1 cellular context compared by ENCODE assay signal in the genomic region with DNA sequence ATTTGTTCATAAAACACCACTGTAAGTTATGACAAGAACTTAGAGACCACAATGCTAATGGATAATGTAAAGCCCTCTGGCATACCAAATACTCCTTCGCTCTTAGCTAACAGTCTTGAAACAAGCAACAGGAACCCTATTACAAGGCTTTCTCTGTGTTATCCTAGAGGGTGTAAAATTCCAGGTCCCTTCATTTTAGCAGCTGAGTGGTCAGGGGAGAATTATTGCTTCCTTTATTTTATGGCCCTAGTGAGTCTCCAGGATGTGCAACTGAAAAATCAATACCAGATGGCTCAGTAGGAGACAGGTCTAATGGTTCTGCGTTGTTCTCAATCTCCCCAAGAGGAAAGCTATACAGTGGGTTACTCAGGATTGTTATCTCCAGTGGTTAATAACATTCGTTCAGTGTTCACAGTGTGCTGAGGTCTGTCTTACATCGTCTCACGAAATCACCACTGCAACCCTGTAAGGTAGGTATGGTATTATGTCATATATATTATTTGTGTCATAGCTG.
A peak's percentile ranks its signal among the peaks of the same experiment; 100 is the strongest.
TF ChIP-seq lines count a peak whose summit lies in the region.

No MANE protein-coding gene starts in this region.

TF ChIP-seq in HEK293, 187 proteins besides CTCF, POLR2A, EP300 and RAD21 (continued from another document and continues in another):
- TF ChIP-seq ZNF561 (tag by site-specific recombination; IDR thresholded peaks at IDR 0.05; ENCODE audit: borderline replicate concordance), result peak; percentile 77; the same call in 1 of the 2 replicates
- TF ChIP-seq ZNF423 (tag by site-specific recombination; IDR thresholded peaks at IDR 0.05), result peak; percentile 59; the same call in 1 of the 2 replicates
- no peak for TF ChIP-seq ZNF391 (tag by site-specific recombination; IDR thresholded peaks at IDR 0.05; ENCODE audit: borderline replicate concordance, low read depth)
- no peak for TF ChIP-seq ZNF175 (tag by site-specific recombination; IDR thresholded peaks at IDR 0.05)
- no peak for TF ChIP-seq ZNF529 (tag by site-specific recombination; IDR thresholded peaks at IDR 0.05; ENCODE audit: insufficient replicate concordance)
- TF ChIP-seq ZNF677 (tag by site-specific recombination; IDR thresholded peaks at IDR 0.05), result no peak
- no peak for TF ChIP-seq ZNF184 (tag by site-specific recombination; IDR thresholded peaks at IDR 0.05)
- TF ChIP-seq OVOL3 (tag by site-specific recombination; IDR thresholded peaks at IDR 0.05), result 0 out of 2 replicates have a peak, but pooled peaks have one; percentile 54
- TF ChIP-seq, protein P1, sequence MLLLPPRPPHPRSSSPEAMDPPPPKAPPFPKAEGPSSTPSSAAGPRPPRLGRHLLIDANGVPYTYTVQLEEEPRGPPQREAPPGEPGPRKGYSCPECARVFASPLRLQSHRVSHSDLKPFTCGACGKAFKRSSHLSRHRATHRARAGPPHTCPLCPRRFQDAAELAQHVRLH (tag by site-specific recombination; IDR thresholded peaks at IDR 0.05), result peak; percentile 90; the same call in 1 of the 2 replicates
- 0 out of 2 replicates have a peak, but pooled peaks have one; percentile 30 for TF ChIP-seq GFI1B (tag by site-specific recombination; IDR thresholded peaks at IDR 0.05)
- TF ChIP-seq ZNF621 (tag by site-specific recombination; IDR thresholded peaks at IDR 0.05), result no peak
- TF ChIP-seq, protein P2, sequence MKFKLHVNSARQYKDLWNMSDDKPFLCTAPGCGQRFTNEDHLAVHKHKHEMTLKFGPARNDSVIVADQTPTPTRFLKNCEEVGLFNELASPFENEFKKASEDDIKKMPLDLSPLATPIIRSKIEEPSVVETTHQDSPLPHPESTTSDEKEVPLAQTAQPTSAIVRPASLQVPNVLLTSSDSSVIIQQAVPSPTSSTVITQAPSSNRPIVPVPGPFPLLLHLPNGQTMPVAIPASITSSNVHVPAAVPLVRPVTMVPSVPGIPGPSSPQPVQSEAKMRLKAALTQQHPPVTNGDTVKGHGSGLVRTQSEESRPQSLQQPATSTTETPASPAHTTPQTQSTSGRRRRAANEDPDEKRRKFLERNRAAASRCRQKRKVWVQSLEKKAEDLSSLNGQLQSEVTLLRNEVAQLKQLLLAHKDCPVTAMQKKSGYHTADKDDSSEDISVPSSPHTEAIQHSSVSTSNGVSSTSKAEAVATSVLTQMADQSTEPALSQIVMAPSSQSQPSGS (tag by site-specific recombination; IDR thresholded peaks at IDR 0.05; ENCODE audit: low read depth), result peak; percentile 14; the same call in 1 of the 2 replicates
- TF ChIP-seq, protein P3, sequence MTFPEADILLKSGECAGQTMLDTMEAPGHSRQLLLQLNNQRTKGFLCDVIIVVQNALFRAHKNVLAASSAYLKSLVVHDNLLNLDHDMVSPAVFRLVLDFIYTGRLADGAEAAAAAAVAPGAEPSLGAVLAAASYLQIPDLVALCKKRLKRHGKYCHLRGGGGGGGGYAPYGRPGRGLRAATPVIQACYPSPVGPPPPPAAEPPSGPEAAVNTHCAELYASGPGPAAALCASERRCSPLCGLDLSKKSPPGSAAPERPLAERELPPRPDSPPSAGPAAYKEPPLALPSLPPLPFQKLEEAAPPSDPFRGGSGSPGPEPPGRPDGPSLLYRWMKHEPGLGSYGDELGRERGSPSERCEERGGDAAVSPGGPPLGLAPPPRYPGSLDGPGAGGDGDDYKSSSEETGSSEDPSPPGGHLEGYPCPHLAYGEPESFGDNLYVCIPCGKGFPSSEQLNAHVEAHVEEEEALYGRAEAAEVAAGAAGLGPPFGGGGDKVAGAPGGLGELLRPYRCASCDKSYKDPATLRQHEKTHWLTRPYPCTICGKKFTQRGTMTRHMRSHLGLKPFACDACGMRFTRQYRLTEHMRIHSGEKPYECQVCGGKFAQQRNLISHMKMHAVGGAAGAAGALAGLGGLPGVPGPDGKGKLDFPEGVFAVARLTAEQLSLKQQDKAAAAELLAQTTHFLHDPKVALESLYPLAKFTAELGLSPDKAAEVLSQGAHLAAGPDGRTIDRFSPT (tag by site-specific recombination; IDR thresholded peaks at IDR 0.05), result peak; percentile 56; the same call in 1 of the 2 replicates
- TF ChIP-seq, protein P4, sequence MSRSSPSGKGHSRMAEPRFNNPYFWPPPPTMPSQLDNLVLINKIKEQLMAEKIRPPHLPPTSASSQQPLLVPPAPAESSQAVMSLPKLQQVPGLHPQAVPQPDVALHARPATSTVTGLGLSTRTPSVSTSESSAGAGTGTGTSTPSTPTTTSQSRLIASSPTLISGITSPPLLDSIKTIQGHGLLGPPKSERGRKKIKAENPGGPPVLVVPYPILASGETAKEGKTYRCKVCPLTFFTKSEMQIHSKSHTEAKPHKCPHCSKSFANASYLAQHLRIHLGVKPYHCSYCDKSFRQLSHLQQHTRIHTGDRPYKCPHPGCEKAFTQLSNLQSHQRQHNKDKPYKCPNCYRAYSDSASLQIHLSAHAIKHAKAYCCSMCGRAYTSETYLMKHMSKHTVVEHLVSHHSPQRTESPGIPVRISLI (tag by site-specific recombination; IDR thresholded peaks at IDR 0.05), result no peak
- TF ChIP-seq, protein P5, sequence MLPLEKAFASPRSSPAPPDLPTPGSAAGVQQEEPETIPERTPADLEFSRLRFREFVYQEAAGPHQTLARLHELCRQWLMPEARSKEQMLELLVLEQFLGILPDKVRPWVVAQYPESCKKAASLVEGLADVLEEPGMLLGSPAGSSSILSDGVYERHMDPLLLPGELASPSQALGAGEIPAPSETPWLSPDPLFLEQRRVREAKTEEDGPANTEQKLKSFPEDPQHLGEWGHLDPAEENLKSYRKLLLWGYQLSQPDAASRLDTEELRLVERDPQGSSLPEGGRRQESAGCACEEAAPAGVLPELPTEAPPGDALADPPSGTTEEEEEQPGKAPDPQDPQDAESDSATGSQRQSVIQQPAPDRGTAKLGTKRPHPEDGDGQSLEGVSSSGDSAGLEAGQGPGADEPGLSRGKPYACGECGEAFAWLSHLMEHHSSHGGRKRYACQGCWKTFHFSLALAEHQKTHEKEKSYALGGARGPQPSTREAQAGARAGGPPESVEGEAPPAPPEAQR (tag by site-specific recombination; IDR thresholded peaks at IDR 0.05), result no peak
- no peak for TF ChIP-seq ZNF433 (tag by site-specific recombination; IDR thresholded peaks at IDR 0.05; ENCODE audit: low read depth)
- peak; percentile 78 for TF ChIP-seq SP7 (tag by site-specific recombination; IDR thresholded peaks at IDR 0.05)
- peak; percentile 67 for TF ChIP-seq ZBTB21 (tag by site-specific recombination; IDR thresholded peaks at IDR 0.05)
- TF ChIP-seq ZBTB20 (tag by site-specific recombination; IDR thresholded peaks at IDR 0.05), result no peak
- peak; percentile 90 for TF ChIP-seq TRIM28 (IDR thresholded peaks at IDR 0.05; ENCODE audit: borderline replicate concordance, low read length)
- TF ChIP-seq, protein P6, sequence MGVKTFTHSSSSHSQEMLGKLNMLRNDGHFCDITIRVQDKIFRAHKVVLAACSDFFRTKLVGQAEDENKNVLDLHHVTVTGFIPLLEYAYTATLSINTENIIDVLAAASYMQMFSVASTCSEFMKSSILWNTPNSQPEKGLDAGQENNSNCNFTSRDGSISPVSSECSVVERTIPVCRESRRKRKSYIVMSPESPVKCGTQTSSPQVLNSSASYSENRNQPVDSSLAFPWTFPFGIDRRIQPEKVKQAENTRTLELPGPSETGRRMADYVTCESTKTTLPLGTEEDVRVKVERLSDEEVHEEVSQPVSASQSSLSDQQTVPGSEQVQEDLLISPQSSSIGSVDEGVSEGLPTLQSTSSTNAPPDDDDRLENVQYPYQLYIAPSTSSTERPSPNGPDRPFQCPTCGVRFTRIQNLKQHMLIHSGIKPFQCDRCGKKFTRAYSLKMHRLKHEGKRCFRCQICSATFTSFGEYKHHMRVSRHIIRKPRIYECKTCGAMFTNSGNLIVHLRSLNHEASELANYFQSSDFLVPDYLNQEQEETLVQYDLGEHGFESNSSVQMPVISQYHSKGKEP (tag by site-specific recombination; IDR thresholded peaks at IDR 0.05), result peak; percentile 89
- TF ChIP-seq ZNF560 (tag by site-specific recombination; IDR thresholded peaks at IDR 0.05; ENCODE audit: borderline replicate concordance), result no peak
- peak; percentile 27; the same call in 1 of the 2 replicates for TF ChIP-seq ZNF2 (tag by site-specific recombination; IDR thresholded peaks at IDR 0.05)
- TF ChIP-seq, protein P7, sequence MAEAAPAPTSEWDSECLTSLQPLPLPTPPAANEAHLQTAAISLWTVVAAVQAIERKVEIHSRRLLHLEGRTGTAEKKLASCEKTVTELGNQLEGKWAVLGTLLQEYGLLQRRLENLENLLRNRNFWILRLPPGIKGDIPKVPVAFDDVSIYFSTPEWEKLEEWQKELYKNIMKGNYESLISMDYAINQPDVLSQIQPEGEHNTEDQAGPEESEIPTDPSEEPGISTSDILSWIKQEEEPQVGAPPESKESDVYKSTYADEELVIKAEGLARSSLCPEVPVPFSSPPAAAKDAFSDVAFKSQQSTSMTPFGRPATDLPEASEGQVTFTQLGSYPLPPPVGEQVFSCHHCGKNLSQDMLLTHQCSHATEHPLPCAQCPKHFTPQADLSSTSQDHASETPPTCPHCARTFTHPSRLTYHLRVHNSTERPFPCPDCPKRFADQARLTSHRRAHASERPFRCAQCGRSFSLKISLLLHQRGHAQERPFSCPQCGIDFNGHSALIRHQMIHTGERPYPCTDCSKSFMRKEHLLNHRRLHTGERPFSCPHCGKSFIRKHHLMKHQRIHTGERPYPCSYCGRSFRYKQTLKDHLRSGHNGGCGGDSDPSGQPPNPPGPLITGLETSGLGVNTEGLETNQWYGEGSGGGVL (tag by site-specific recombination; IDR thresholded peaks at IDR 0.05), result 0 out of 2 replicates have a peak, but pooled peaks have one; percentile 6
- TF ChIP-seq YY1 (tag by site-specific recombination; IDR thresholded peaks at IDR 0.05), result peak; percentile 65
- no peak for TF ChIP-seq GLIS2 (tag by site-specific recombination; IDR thresholded peaks at IDR 0.05)
- TF ChIP-seq, protein P8, sequence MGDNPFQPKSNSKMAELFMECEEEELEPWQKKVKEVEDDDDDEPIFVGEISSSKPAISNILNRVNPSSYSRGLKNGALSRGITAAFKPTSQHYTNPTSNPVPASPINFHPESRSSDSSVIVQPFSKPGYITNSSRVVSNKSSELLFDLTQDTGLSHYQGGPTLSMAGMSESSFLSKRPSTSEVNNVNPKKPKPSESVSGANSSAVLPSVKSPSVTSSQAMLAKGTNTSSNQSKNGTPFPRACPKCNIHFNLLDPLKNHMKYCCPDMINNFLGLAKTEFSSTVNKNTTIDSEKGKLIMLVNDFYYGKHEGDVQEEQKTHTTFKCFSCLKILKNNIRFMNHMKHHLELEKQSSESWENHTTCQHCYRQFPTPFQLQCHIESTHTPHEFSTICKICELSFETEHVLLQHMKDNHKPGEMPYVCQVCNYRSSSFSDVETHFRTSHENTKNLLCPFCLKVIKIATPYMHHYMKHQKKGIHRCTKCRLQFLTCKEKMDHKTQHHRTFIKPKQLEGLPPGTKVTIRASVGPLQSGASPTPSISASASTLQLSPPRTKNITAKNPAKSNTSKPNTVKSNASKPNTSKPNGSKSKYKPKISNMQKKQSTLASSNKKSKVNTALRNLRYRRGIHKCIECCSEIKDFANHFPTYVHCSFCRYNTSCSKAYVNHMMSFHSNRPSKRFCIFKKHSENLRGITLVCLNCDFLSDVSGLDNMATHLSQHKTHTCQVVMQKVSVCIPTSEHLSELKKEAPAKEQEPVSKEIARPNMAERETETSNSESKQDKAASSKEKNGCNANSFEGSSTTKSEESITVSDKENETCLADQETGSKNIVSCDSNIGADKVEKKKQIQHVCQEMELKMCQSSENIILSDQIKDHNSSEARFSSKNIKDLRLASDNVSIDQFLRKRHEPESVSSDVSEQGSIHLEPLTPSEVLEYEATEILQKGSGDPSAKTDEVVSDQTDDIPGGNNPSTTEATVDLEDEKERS (tag by site-specific recombination; IDR thresholded peaks at IDR 0.05), result no peak
- no peak for TF ChIP-seq ZNF426 (tag by site-specific recombination; IDR thresholded peaks at IDR 0.05)
- TF ChIP-seq, protein P9, sequence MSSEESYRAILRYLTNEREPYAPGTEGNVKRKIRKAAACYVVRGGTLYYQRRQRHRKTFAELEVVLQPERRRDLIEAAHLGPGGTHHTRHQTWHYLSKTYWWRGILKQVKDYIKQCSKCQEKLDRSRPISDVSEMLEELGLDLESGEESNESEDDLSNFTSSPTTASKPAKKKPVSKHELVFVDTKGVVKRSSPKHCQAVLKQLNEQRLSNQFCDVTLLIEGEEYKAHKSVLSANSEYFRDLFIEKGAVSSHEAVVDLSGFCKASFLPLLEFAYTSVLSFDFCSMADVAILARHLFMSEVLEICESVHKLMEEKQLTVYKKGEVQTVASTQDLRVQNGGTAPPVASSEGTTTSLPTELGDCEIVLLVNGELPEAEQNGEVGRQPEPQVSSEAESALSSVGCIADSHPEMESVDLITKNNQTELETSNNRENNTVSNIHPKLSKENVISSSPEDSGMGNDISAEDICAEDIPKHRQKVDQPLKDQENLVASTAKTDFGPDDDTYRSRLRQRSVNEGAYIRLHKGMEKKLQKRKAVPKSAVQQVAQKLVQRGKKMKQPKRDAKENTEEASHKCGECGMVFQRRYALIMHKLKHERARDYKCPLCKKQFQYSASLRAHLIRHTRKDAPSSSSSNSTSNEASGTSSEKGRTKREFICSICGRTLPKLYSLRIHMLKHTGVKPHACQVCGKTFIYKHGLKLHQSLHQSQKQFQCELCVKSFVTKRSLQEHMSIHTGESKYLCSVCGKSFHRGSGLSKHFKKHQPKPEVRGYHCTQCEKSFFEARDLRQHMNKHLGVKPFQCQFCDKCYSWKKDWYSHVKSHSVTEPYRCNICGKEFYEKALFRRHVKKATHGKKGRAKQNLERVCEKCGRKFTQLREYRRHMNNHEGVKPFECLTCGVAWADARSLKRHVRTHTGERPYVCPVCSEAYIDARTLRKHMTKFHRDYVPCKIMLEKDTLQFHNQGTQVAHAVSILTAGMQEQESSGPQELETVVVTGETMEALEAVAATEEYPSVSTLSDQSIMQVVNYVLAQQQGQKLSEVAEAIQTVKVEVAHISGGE (tag by site-specific recombination; conservative IDR thresholded peaks at IDR 0.05; ENCODE audit: low read depth), result 0 out of 2 replicates have a peak, but pooled peaks have one; percentile 29
- TF ChIP-seq ZEB2 (tag by site-specific recombination; IDR thresholded peaks at IDR 0.05), result no peak
- TF ChIP-seq, protein P10, sequence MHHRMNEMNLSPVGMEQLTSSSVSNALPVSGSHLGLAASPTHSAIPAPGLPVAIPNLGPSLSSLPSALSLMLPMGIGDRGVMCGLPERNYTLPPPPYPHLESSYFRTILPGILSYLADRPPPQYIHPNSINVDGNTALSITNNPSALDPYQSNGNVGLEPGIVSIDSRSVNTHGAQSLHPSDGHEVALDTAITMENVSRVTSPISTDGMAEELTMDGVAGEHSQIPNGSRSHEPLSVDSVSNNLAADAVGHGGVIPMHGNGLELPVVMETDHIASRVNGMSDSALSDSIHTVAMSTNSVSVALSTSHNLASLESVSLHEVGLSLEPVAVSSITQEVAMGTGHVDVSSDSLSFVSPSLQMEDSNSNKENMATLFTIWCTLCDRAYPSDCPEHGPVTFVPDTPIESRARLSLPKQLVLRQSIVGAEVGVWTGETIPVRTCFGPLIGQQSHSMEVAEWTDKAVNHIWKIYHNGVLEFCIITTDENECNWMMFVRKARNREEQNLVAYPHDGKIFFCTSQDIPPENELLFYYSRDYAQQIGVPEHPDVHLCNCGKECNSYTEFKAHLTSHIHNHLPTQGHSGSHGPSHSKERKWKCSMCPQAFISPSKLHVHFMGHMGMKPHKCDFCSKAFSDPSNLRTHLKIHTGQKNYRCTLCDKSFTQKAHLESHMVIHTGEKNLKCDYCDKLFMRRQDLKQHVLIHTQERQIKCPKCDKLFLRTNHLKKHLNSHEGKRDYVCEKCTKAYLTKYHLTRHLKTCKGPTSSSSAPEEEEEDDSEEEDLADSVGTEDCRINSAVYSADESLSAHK (tag by site-specific recombination; IDR thresholded peaks at IDR 0.05), result peak; percentile 82
- TF ChIP-seq GLI2 (tag by site-specific recombination; IDR thresholded peaks at IDR 0.05; ENCODE audit: borderline replicate concordance, low read depth), result peak; percentile 65; the same call in 1 of the 2 replicates
- peak; percentile 85 for TF ChIP-seq ZBTB8A (tag by site-specific recombination; IDR thresholded peaks at IDR 0.05)
- TF ChIP-seq ZIC2 (tag by site-specific recombination; IDR thresholded peaks at IDR 0.05), result peak; percentile 95
- TF ChIP-seq ZNF24 (tag by site-specific recombination; IDR thresholded peaks at IDR 0.05), result peak; percentile 77
